In genomic region chr7:101251871-101252659, GRCh38 we compare ENCODE assay signal across 8 cellular contexts. TPM values are rescaled to one million over a fixed set of nuclear protein-coding genes. Genes with fewer than 3 reads are reported as not detected.
A peak's percentile ranks its signal among the peaks of the same experiment; 100 is the strongest.
DNase-seq lines count a peak whose midpoint lies in the region; ATAC-seq and TF ChIP-seq lines count a peak whose summit lies in the region.

No MANE protein-coding gene starts in this region.

- peak; percentile 97 for ATAC-seq in GM19455 (IDR thresholded peaks at IDR 0.05; ENCODE audit: unreplicated experiment)

- H3K27me3 ChIP-seq in CD4-positive, alpha-beta memory T cell (ENCODE audit: insufficient read depth, low read length) = no peaks in the 10 kb centered on the region
- no peaks in the 10 kb centered on the region for H3K27me3 ChIP-seq in dorsolateral prefrontal cortex
- H3K27me3 ChIP-seq in liver (ENCODE audit: control insufficient read depth in 4 of 4, insufficient read depth in 4 of 4, low read length in 3 of 4) = no peaks in the 10 kb centered on the region

- H3K4me3 Mint-ChIP-seq in CD4-positive, alpha-beta memory T cell = peak overlapping the region; percentile 99 to 100 (median 99)
- H3K4me3 Mint-ChIP-seq in activated CD4-positive, alpha-beta memory T cell treated with anti-CD3 and anti-CD28 coated beads, Interleukin-2, amount 10 ng/mL, durations not matched to agents 7 days and 5 days = peak overlapping the region; percentile 92

- H3K9me3 Mint-ChIP-seq in CD4-positive, alpha-beta memory T cell = no peaks in the 10 kb centered on the region
- no peaks in the 10 kb centered on the region for H3K9me3 Mint-ChIP-seq in activated CD4-positive, alpha-beta memory T cell treated with anti-CD3 and anti-CD28 coated beads, Interleukin-2, amount 10 ng/mL, durations not matched to agents 7 days and 5 days

- peak overlapping the region; percentile 83 for H3K27ac ChIP-seq in CD4-positive, alpha-beta memory T cell (ENCODE audit: low read depth, low read length)
- peak overlapping the region in 57 of 59 donors; percentile 13 to 91 (median 72) for H3K27ac ChIP-seq in dorsolateral prefrontal cortex
- H3K27ac ChIP-seq in liver (ENCODE audit: low read depth in 1 of 2, low read length in 2 of 2) = peak overlapping the region; percentile 65 to 72

- H3K27me3 Mint-ChIP-seq in CD4-positive, alpha-beta memory T cell = peaks cover 1 to 4% of the 10 kb centered on the region in 2 donors
- H3K27me3 Mint-ChIP-seq in activated CD4-positive, alpha-beta memory T cell treated with anti-CD3 and anti-CD28 coated beads, Interleukin-2, amount 10 ng/mL, durations not matched to agents 7 days and 5 days = peaks cover 2% of the 10 kb centered on the region

- H3K27ac Mint-ChIP-seq in CD4-positive, alpha-beta memory T cell = peak overlapping the region; percentile 93 to 99 (median 98)
- peak overlapping the region; percentile 92 for H3K27ac Mint-ChIP-seq in activated CD4-positive, alpha-beta memory T cell treated with anti-CD3 and anti-CD28 coated beads, Interleukin-2, amount 10 ng/mL, durations not matched to agents 7 days and 5 days

- POLR2A ChIA-PET in CD4-positive, alpha-beta memory T cell (lab: Charles Lee; ENCODE audit: partially characterized antibody) = interaction anchor here (0.7 to 4.9 kb wide), 12 partner anchors 8 to 1694 kb away, joined by 3 to 34 read pairs (median 4); partner anchors contain the start of genes CLDN15, FIS1, PLOD3 and SRRT
- POLR2A ChIA-PET in activated CD4-positive, alpha-beta memory T cell treated with anti-CD3 and anti-CD28 coated beads, Interleukin-2, amount 10 ng/mL, durations not matched to agents 7 days and 5 days (lab: Charles Lee) = interaction anchor here (0.5 to 3.9 kb wide), 5 partner anchors 8 to 166 kb away, joined by 3 to 28 read pairs (median 3); partner anchors contain the start of genes FIS1, IFT22, PLOD3 and TRIM56

- H3K4me3 ChIP-seq in CD4-positive, alpha-beta memory T cell (ENCODE audit: low read length in 2 of 2) = peak overlapping the region; percentile 97 to 98
- H3K4me3 ChIP-seq in dorsolateral prefrontal cortex (peak overlapping the region; percentile 69 to 99 (median 90)), liver (ENCODE audit: low read depth in 1 of 3, low read length in 3 of 3) (peak overlapping the region; percentile 64 to 98 (median 79))

- under 1% methylated on average over 55 of the region's 55 CpGs for WGBS in liver

- H3K9ac ChIP-seq in liver (ENCODE audit: low read depth in 1 of 2, low read length in 2 of 2) = peak overlapping the region; percentile 62 to 70

- H3K4me1 Mint-ChIP-seq in CD4-positive, alpha-beta memory T cell = peaks cover 18 to 39% (median 27%) of the 10 kb centered on the region in 4 donors
- peaks cover 26% of the 10 kb centered on the region for H3K4me1 Mint-ChIP-seq in activated CD4-positive, alpha-beta memory T cell treated with anti-CD3 and anti-CD28 coated beads, Interleukin-2, amount 10 ng/mL, durations not matched to agents 7 days and 5 days

- CTCF ChIA-PET in CD4-positive, alpha-beta memory T cell (lab: Charles Lee; ENCODE audit: partially characterized antibody) = interaction anchor here (0.6 to 4.9 kb wide), 6 partner anchors 8 to 171 kb away, joined by 3 to 41 read pairs (median 4); partner anchors contain the start of genes FIS1, PLOD3 and ZNHIT1
- CTCF ChIA-PET in activated CD4-positive, alpha-beta memory T cell treated with anti-CD3 and anti-CD28 coated beads, Interleukin-2, amount 10 ng/mL, durations not matched to agents 7 days and 5 days (lab: Charles Lee) = interaction anchor here (0.7 to 3.5 kb wide), 9 partner anchors 8 to 108 kb away, joined by 3 to 18 read pairs (median 9); partner anchors contain the start of genes FIS1, PLOD3 and ZNHIT1

- H3K36me3 Mint-ChIP-seq in CD4-positive, alpha-beta memory T cell = peaks cover 14 to 20% of the 10 kb centered on the region in 2 donors
- peaks cover 23% of the 10 kb centered on the region for H3K36me3 Mint-ChIP-seq in activated CD4-positive, alpha-beta memory T cell treated with anti-CD3 and anti-CD28 coated beads, Interleukin-2, amount 10 ng/mL, durations not matched to agents 7 days and 5 days (ENCODE audit: low read depth)

- H3K4me1 ChIP-seq in CD4-positive, alpha-beta memory T cell (ENCODE audit: insufficient read depth, low read length) = peaks cover 18% of the 10 kb centered on the region
- peaks cover 0 to 20% (median 12%) of the 10 kb centered on the region in 4 donors for H3K4me1 ChIP-seq in liver (ENCODE audit: control insufficient read depth in 4 of 4, insufficient read depth in 4 of 4, low read length in 3 of 4)

- no peaks in the 10 kb centered on the region for H3K36me3 ChIP-seq in CD4-positive, alpha-beta memory T cell (ENCODE audit: insufficient read depth, low read length)
- H3K36me3 ChIP-seq in liver (ENCODE audit: control insufficient read depth in 4 of 4, insufficient read depth in 3 of 4, low read depth in 1 of 4, low read length in 3 of 4) = peaks cover 0 to 5% (median 1%) of the 10 kb centered on the region in 4 donors

- intact Hi-C loops in CD4-positive, alpha-beta memory T cell (cut with micrococcal nuclease) = loop anchor here (1.0 to 10.0 kb wide), 3 partner anchors 8 to 547 kb away; partner anchors contain the start of genes PLOD3 and POP7
- intact Hi-C loops in dorsolateral prefrontal cortex (cut with DNase I) = loop anchor here in 1 of 2 donors (1.0 kb wide), 1 partner anchor 8 kb away; no protein-coding TSS in a partner anchor

- no peaks in the 10 kb centered on the region for H3K9me3 ChIP-seq in CD4-positive, alpha-beta memory T cell (ENCODE audit: control insufficient read depth in 1 of 2, low read length in 2 of 2)
- no peaks in the 10 kb centered on the region for H3K9me3 ChIP-seq in liver (ENCODE audit: control insufficient read depth in 4 of 4, low read length in 3 of 4)

- DNase-seq in CD4-positive, alpha-beta memory T cell = peak; percentile 97 to 99 (median 98)
- DNase-seq in HK-2 (ENCODE audit: unreplicated experiment) (peak; percentile 98), NCI-H82 treated with DMSO at 0.1 percent for 48 hours (lab: John Stamatoyannopoulos, UW; ENCODE audit: unreplicated experiment) (peak; percentile 82), dorsolateral prefrontal cortex (peak; percentile 86 to 98 (median 96))
- DNase-seq in activated CD4-positive, alpha-beta memory T cell treated with anti-CD3 and anti-CD28 coated beads, Interleukin-2, amount 10 ng/mL, durations not matched to agents 7 days and 5 days = peak; percentile 99
- peak; percentile 100 for DNase-seq in stimulated activated CD4-positive, alpha-beta T cell treated with anti-CD3 and anti-CD28 coated beads, Interleukin-4, amount 100 ng/mL, for 1 hour

- TF ChIP-seq CTCF in dorsolateral prefrontal cortex (IDR thresholded peaks at IDR 0.05 in 54 of 56, conservative IDR thresholded peaks at IDR 0.05 in 2 of 56; ENCODE audit: low read depth in 1 of 56, partially characterized antibody in 56 of 56) = peak in 43 of 56 donors; percentile 9 to 63 (median 34)
- no peak for TF ChIP-seq CTCF in liver (IDR thresholded peaks at IDR 0.05; ENCODE audit: low read depth, low read length, missing input control)

- TF ChIP-seq RAD21 in liver (IDR thresholded peaks at IDR 0.05) = peak in 1 of 2 donors; percentile 50

TF ChIP-seq in liver, 16 proteins besides CTCF, POLR2A, EP300 and RAD21 (continues in another document):
- TF ChIP-seq RXRA (IDR thresholded peaks at IDR 0.05) (no peak), FOXA2 (IDR thresholded peaks at IDR 0.05) (no peak), TAF1 (conservative IDR thresholded peaks at IDR 0.05) (peak; percentile 18), EGR1 (IDR thresholded peaks at IDR 0.05; ENCODE audit: low read depth in 2 of 2) (peak in 1 of 2 donors; percentile 44), HNF4A (conservative IDR thresholded peaks at IDR 0.05) (peak in 1 of 2 donors; percentile 28), MAX (IDR thresholded peaks at IDR 0.05) (peak; percentile 43), JUND (IDR thresholded peaks at IDR 0.05) (no peak), NR2F2 (IDR thresholded peaks at IDR 0.05) (no peak)

RNA-seq across cellular contexts. Expression of gene FIS1, which starts 7.2 kb away (rescaled TPM):
- 100 to 1,000 TPM; 100 to 104 TPM for total RNA-seq in CD4-positive, alpha-beta memory T cell
- polyA plus RNA-seq in CD4-positive, alpha-beta memory T cell = 100 to 1,000 TPM; 186 to 198 TPM
- total RNA-seq in activated CD4-positive, alpha-beta memory T cell treated with anti-CD3 and anti-CD28 coated beads, Interleukin-2, amount 10 ng/mL, durations not matched to agents 7 days and 5 days = 10 to 100 TPM; 94.5 to 97.6 TPM
- total RNA-seq in dorsolateral prefrontal cortex = 100 to 1,000 TPM; 134 to 359 (median 209) TPM
- total RNA-seq in liver = 100 to 1,000 TPM; 112 to 133 TPM
- polyA plus RNA-seq in liver = 100 to 1,000 TPM; 177 to 192 TPM

RNA-seq across cellular contexts. Expression of gene CLDN15, which starts 14.5 kb away (rescaled TPM):
- 10 to 100 TPM; 47.1 to 50.4 TPM for total RNA-seq in CD4-positive, alpha-beta memory T cell
- under 1 TPM; 0.36 to 0.99 TPM for polyA plus RNA-seq in CD4-positive, alpha-beta memory T cell
- total RNA-seq in activated CD4-positive, alpha-beta memory T cell treated with anti-CD3 and anti-CD28 coated beads, Interleukin-2, amount 10 ng/mL, durations not matched to agents 7 days and 5 days = 10 to 100 TPM; 19.7 to 20.6 TPM
- total RNA-seq in dorsolateral prefrontal cortex = 10 to 100 TPM in 67 of 120 experiments, 1 to 10 TPM in 53; 4.4 to 39.9 (median 10.5) TPM
- total RNA-seq in liver = 10 to 100 TPM in 1 of 2 donors, 1 to 10 TPM in 1; 5.2 to 12.4 TPM
- polyA plus RNA-seq in liver = 1 to 10 TPM; 3.7 to 4.0 TPM

RNA-seq across cellular contexts. Expression of gene ZNHIT1, which starts 34.1 kb away (rescaled TPM):
- 10 to 100 TPM; 44.6 to 46.0 TPM for total RNA-seq in CD4-positive, alpha-beta memory T cell
- polyA plus RNA-seq in CD4-positive, alpha-beta memory T cell = 10 to 100 TPM; 61.0 to 83.5 TPM
- total RNA-seq in activated CD4-positive, alpha-beta memory T cell treated with anti-CD3 and anti-CD28 coated beads, Interleukin-2, amount 10 ng/mL, durations not matched to agents 7 days and 5 days = 10 to 100 TPM; 59.9 to 60.5 TPM
- total RNA-seq in dorsolateral prefrontal cortex (10 to 100 TPM; 36.5 to 63.3 (median 50.0) TPM), liver (10 to 100 TPM; 52.7 to 74.9 TPM)
- 100 to 1,000 TPM; 110 to 149 TPM for polyA plus RNA-seq in liver

RNA-seq across cellular contexts. Expression of gene PLOD3, which starts 34.7 kb away (rescaled TPM):
- 10 to 100 TPM; 64.0 to 72.4 TPM for total RNA-seq in CD4-positive, alpha-beta memory T cell
- 10 to 100 TPM; 24.6 to 30.4 TPM for polyA plus RNA-seq in CD4-positive, alpha-beta memory T cell
- 10 to 100 TPM; 63.3 to 66.6 TPM for total RNA-seq in activated CD4-positive, alpha-beta memory T cell treated with anti-CD3 and anti-CD28 coated beads, Interleukin-2, amount 10 ng/mL, durations not matched to agents 7 days and 5 days
- total RNA-seq in dorsolateral prefrontal cortex (100 to 1,000 TPM in 12 of 120 experiments, 10 to 100 TPM in 108; 26.7 to 217 (median 56.2) TPM), liver (10 to 100 TPM; 19.4 to 32.1 TPM)
- 10 to 100 TPM; 23.2 to 42.9 TPM for polyA plus RNA-seq in liver

RNA-seq across cellular contexts. Expression of gene MOGAT3, which starts 51.2 kb away (rescaled TPM):
- total RNA-seq in CD4-positive, alpha-beta memory T cell = not detected
- not detected for polyA plus RNA-seq in CD4-positive, alpha-beta memory T cell
- not detected for total RNA-seq in activated CD4-positive, alpha-beta memory T cell treated with anti-CD3 and anti-CD28 coated beads, Interleukin-2, amount 10 ng/mL, durations not matched to agents 7 days and 5 days
- total RNA-seq in dorsolateral prefrontal cortex (under 1 TPM in 3 of 120 experiments, not detected in 117; 0.25 to 0.69 (median 0.51) TPM), liver (1 to 10 TPM; 1.8 to 4.2 TPM)
- 1 to 10 TPM; 3.3 to 7.9 TPM for polyA plus RNA-seq in liver

Comparison
In these comparisons a context has a peak if more than half of its experiments do, and no peak if none do; other contexts are left out.
1. Peak in every context shown above with its lines: DNase-seq, ATAC-seq, H3K4me3 ChIP-seq and H3K27ac ChIP-seq.